ENCODE assay signal across 9 cellular contexts in genomic region chr5:72842816-72843215, GRCh38. TPM values are rescaled to one million over a fixed set of nuclear protein-coding genes. Genes with fewer than 3 reads are reported as not detected.
DNase-seq lines count a peak whose midpoint lies in the region; ATAC-seq and TF ChIP-seq lines count a peak whose summit lies in the region.
"Had no signal": no experiment of that assay in that cellular context is flagged by ENCODE, and none has a peak within 500 bp of the region (broad histone marks: within the 10 kb centered on the region; RNA-seq: fewer than 3 reads in every experiment).

No MANE protein-coding gene starts in this region.

- H3K27ac ChIP-seq in HEK293 (ENCODE audit: extremely low read depth, low read depth, low read length), result no peak overlapping the region
- no peak overlapping the region for H3K27ac ChIP-seq in gastroesophageal sphincter
- H3K27ac ChIP-seq: WERI-Rb-1 had no signal

- H3K27me3 ChIP-seq in gastroesophageal sphincter, result no peaks in the 10 kb centered on the region

- no peak overlapping the region for H3K4me3 ChIP-seq in HEK293 (ENCODE audit: low read depth, low read length)
- no peak overlapping the region for H3K4me3 ChIP-seq in gastroesophageal sphincter

- no peaks in the 10 kb centered on the region for H3K36me3 ChIP-seq in HEK293 (ENCODE audit: control insufficient read depth in 2 of 2, insufficient read depth in 1 of 2, low read length in 2 of 2)
- H3K36me3 ChIP-seq in gastroesophageal sphincter, result no peaks in the 10 kb centered on the region
- H3K36me3 ChIP-seq: WERI-Rb-1 had no signal

- H3K9me3 ChIP-seq in HEK293 (ENCODE audit: control insufficient read depth, insufficient read depth, low read depth, low read length), result no peaks in the 10 kb centered on the region
- H3K9me3 ChIP-seq in gastroesophageal sphincter, result no peaks in the 10 kb centered on the region

- POLR2A ChIA-PET in HEK293 (lab: Yijun Ruan, JAX), result no interaction called here

- CTCF ChIA-PET in HEK293 (lab: Yijun Ruan, JAX), result interaction anchor here (0.9 to 1.6 kb wide), 2 partner anchors 11 to 12 kb away, joined by 3 to 7 read pairs; no protein-coding TSS in a partner anchor

- DNase-seq in ACHN (peak; percentile 53), UCSD-AML1 (lab: John Stamatoyannopoulos, UW; ENCODE audit: unreplicated experiment) (peak; percentile 9), kidney glomerular epithelial cell (lab: John Stamatoyannopoulos, UW) (peak; percentile 49), NCI-H1694 (lab: John Stamatoyannopoulos, UW) (no peak)
- no peak for DNase-seq in stimulated activated CD4-positive, alpha-beta T cell treated with anti-CD3 and anti-CD28 coated beads, Interleukin-2, amount 100 ng/mL, for 24 hours
- DNase-seq: WERI-Rb-1 had no signal

- ATAC-seq in gastroesophageal sphincter, result no peak
- ATAC-seq in HG03045 (IDR thresholded peaks at IDR 0.05; ENCODE audit: unreplicated experiment), result no peak

- TF ChIP-seq CTCF in HEK293 (tag by site-specific recombination; IDR thresholded peaks at IDR 0.05) (no peak), gastroesophageal sphincter (IDR thresholded peaks at IDR 0.05) (no peak)

- H3K4me1 ChIP-seq in HEK293 (ENCODE audit: control insufficient read depth, insufficient read depth, low read length) (peaks cover 13% of the 10 kb centered on the region; the same call in 1 of the 2 replicates), gastroesophageal sphincter (peaks cover 8 to 79% (median 11%) of the 10 kb centered on the region in 3 donors)

- TF ChIP-seq POLR2A in gastroesophageal sphincter (IDR thresholded peaks at IDR 0.05), result no peak

- in situ Hi-C loops in ACHN (cut with HindIII; ENCODE audit: low pct_ligation_motif_present, low pct_unique_long_range_greater_than_20kb, low sequenced_read_pairs), result no loop called here

- no peak for TF ChIP-seq EP300 in gastroesophageal sphincter (IDR thresholded peaks at IDR 0.05)

TF ChIP-seq in HEK293, 187 proteins besides CTCF, POLR2A, EP300 and RAD21:
- TF ChIP-seq ZNF704 (tag by site-specific recombination; IDR thresholded peaks at IDR 0.05), result no peak
- peak; percentile 27 for TF ChIP-seq ZNF654 (tag by site-specific recombination; IDR thresholded peaks at IDR 0.05; ENCODE audit: low read depth)
- TF ChIP-seq ZIC2 (tag by site-specific recombination; IDR thresholded peaks at IDR 0.05), result no peak

RNA-seq across cellular contexts. Expression of gene TNPO1, which starts 26.4 kb away (rescaled TPM):
- total RNA-seq in gastroesophageal sphincter, result 100 to 1,000 TPM in 3 of 4 donors, 10 to 100 TPM in 1; 81.2 to 131 (median 116) TPM

Comparison
In these comparisons a context has a peak if more than half of its experiments do, and no peak if none do; other contexts are left out.
1. DNase-seq: peak in ACHN (single experiment), UCSD-AML1 (single experiment) and kidney glomerular epithelial cell (single experiment); none in NCI-H1694 (single experiment) and stimulated activated CD4-positive, alpha-beta T cell treated with anti-CD3 and anti-CD28 coated beads, Interleukin-2, amount 100 ng/mL, for 24 hours (0 of 2).